ENCODE assay signal across 8 cellular contexts in the genomic region with DNA sequence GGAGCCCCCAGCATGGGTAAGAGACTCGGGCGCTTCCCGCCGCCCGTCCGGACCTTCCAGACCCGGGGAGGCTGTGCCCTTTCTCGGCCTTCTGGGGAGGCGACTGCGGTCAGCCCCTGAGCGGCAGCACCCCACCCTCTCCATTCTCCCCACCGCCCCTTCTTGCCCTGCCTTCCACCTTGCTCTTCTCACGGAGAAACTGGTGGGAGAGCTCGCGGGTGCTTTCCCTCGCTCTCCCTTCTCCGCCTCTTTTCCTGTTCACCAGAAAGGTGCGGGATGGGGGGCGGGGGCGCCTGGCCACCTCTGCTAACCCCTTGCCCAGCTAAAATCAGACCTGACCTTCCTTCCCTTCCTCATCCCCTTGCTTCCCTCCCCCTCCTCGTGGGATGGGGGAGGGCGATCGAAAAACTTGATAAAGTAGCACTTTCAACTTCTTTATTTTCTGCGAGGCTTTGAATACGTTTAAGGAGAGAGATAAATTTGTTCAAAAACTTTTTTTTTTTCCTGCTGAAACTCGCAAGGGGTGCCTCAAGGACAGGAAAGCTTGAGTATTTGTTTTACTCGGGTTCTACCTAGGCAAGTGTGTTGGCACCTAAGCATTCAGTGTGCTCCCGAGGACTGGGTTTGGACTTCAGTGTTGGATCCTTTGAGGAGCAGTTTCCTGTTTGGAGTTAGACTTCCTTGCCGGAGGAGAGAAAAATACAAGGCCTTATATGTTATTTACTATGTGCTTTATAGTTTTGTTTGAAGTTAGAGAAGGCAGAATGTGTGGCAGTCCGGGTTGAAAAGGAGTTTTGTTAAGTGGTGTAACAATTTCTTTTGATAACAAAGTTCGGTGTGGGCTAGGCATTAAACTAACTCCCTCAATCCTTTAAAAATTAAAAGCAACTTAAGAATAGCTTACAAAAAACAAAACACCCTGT. TPM values are rescaled to one million over a fixed set of nuclear protein-coding genes. Genes with fewer than 3 reads are reported as not detected.
DNase-seq lines count a peak whose midpoint lies in the region; ATAC-seq and TF ChIP-seq lines count a peak whose summit lies in the region.

No MANE protein-coding gene starts in this region.

- H3K9ac ChIP-seq in SK-N-SH = peak overlapping the region; percentile 92

- H3K27ac Mint-ChIP-seq in CD14-positive monocyte = peak overlapping the region; percentile 33 to 93 (median 83)
- peak overlapping the region; percentile 97 for H3K27ac Mint-ChIP-seq in endothelial cell (ENCODE audit: unreplicated experiment)

- no peaks in the 10 kb centered on the region for H3K36me3 ChIP-seq in SK-N-SH (replicated peaks in 1 of 2; ENCODE audit: control insufficient read depth in 1 of 2, insufficient read depth in 2 of 2, low read length in 1 of 2)
- no peaks in the 10 kb centered on the region for H3K36me3 ChIP-seq in mucosa of descending colon (ENCODE audit: low read depth)
- no peaks in the 10 kb centered on the region for H3K36me3 ChIP-seq in vagina

- CTCF ChIA-PET in SK-N-SH (lab: Yijun Ruan, JAX) = interaction anchor here (1.0 to 1.9 kb wide), 2 partner anchors 63 to 64 kb away, joined by 3 to 4 read pairs; no protein-coding TSS in a partner anchor

- H3K4me1 Mint-ChIP-seq in CD14-positive monocyte (peaks cover 33% of the 10 kb centered on the region), endothelial cell (ENCODE audit: unreplicated experiment) (peaks cover 31% of the 10 kb centered on the region)

- peaks cover 0 to 2% of the 10 kb centered on the region in 2 donors for H3K36me3 Mint-ChIP-seq in CD14-positive monocyte
- peaks cover 3% of the 10 kb centered on the region for H3K36me3 Mint-ChIP-seq in endothelial cell (ENCODE audit: low read depth, unreplicated experiment)

- DNase-seq in CD14-positive monocyte (ENCODE audit: low spot score) (no peak), SK-N-SH (no peak), endothelial cell (ENCODE audit: low spot score) (peak; percentile 49), mucosa of descending colon (peak in 1 of 3 donors; percentile 57), vagina (ENCODE audit: extremely low spot score in 2 of 2) (no peak)
- no peak for DNase-seq in stimulated activated CD4-positive, alpha-beta T cell treated with anti-CD3 and anti-CD28 coated beads, Interleukin-4, amount 100 ng/mL, for 1 hour

- H3F3A ChIP-seq in SK-N-SH (replicated peaks; ENCODE audit: insufficient read depth) = peaks cover 7% of the 10 kb centered on the region

- TF ChIP-seq POLR2A in vagina (IDR thresholded peaks at IDR 0.05) = no peak

- TF ChIP-seq CTCF in CD14-positive monocyte (IDR thresholded peaks at IDR 0.05) (no peak), SK-N-SH (IDR thresholded peaks at IDR 0.05) (no peak), endothelial cell (IDR thresholded peaks at IDR 0.05; ENCODE audit: unreplicated experiment) (no peak), mucosa of descending colon (IDR thresholded peaks at IDR 0.05) (no peak), vagina (IDR thresholded peaks at IDR 0.05) (no peak)

- H3K9me3 ChIP-seq in SK-N-SH (no peaks in the 10 kb centered on the region; the same call in 1 of the 2 replicates), mucosa of descending colon (no peaks in the 10 kb centered on the region), vagina (no peaks in the 10 kb centered on the region)

- peak overlapping the region; percentile 84 for H3K4me2 ChIP-seq in SK-N-SH

- H4K20me1 ChIP-seq in SK-N-SH (ENCODE audit: insufficient read depth) = peaks cover 34% of the 10 kb centered on the region

- ATAC-seq in GM19025 (IDR thresholded peaks at IDR 0.05; ENCODE audit: low read depth, unreplicated experiment) (peak; percentile 1), HG03378 (IDR thresholded peaks at IDR 0.05; ENCODE audit: unreplicated experiment) (peak; percentile 34), mucosa of descending colon (peak; percentile 50)

- H3K27ac ChIP-seq in SK-N-SH (ENCODE audit: low read depth in 2 of 2, low read length in 1 of 2) (peak overlapping the region; percentile 72 to 94), vagina (peak overlapping the region; percentile 98)

- intact Hi-C loops in CD14-positive monocyte (cut with micrococcal nuclease) = no loop called here
- intact Hi-C loops in mucosa of descending colon (cut with DNase I, micrococcal nuclease) = loop anchor here in 1 of 2 donors (10.0 kb wide), 1 partner anchor 64 kb away; no protein-coding TSS in a partner anchor
- intact Hi-C loops in vagina (cut with DNase I) = no loop called here

- POLR2A ChIA-PET in SK-N-SH (lab: Yijun Ruan, JAX) = no interaction called here

- peak overlapping the region; percentile 99 to 100 for H3K4me3 Mint-ChIP-seq in CD14-positive monocyte
- H3K4me3 Mint-ChIP-seq in endothelial cell (ENCODE audit: unreplicated experiment) = peak overlapping the region; percentile 99

- H3K27me3 ChIP-seq in SK-N-SH (ENCODE audit: insufficient read depth) = no peaks in the 10 kb centered on the region
- H3K27me3 ChIP-seq in vagina = no peaks in the 10 kb centered on the region

- H3K79me2 ChIP-seq in SK-N-SH (ENCODE audit: insufficient read depth) = peaks cover 51% of the 10 kb centered on the region

- TF ChIP-seq RAD21 in SK-N-SH (IDR thresholded peaks at IDR 0.05; ENCODE audit: low read length) = no peak

- WGBS in SK-N-SH (ENCODE audit: low lambda C conversion rate) = 2% methylated on average over 12 of the region's 31 CpGs

- peaks cover 0 to 5% of the 10 kb centered on the region in 2 experiments; a peak in 2 of 4 replicates for H3K4me1 ChIP-seq in SK-N-SH (ENCODE audit: control insufficient read depth in 1 of 2, insufficient read depth in 2 of 2, low read depth in 1 of 2, low read length in 1 of 2)
- peaks cover 19% of the 10 kb centered on the region for H3K4me1 ChIP-seq in mucosa of descending colon (ENCODE audit: low read depth)
- H3K4me1 ChIP-seq in vagina = peaks cover 32% of the 10 kb centered on the region

- peaks cover 3 to 8% (median 4%) of the 10 kb centered on the region in 3 donors for H3K27me3 Mint-ChIP-seq in CD14-positive monocyte (ENCODE audit: low read depth in 3 of 3)
- H3K27me3 Mint-ChIP-seq in endothelial cell (ENCODE audit: unreplicated experiment) = peaks cover 8% of the 10 kb centered on the region

- H3K9me2 ChIP-seq in SK-N-SH = no peaks in the 10 kb centered on the region; the same call in 1 of the 2 replicates

- TF ChIP-seq EP300 in SK-N-SH (IDR thresholded peaks at IDR 0.05; ENCODE audit: borderline replicate concordance in 1 of 2, low read depth in 1 of 2, low read length in 1 of 2) = no peak

- peak overlapping the region; percentile 100 for H2AFZ ChIP-seq in SK-N-SH (ENCODE audit: low read depth)

- H3K9me3 Mint-ChIP-seq in CD14-positive monocyte (peaks cover 0 to 2% (median 0%) of the 10 kb centered on the region in 7 donors), endothelial cell (ENCODE audit: unreplicated experiment) (no peaks in the 10 kb centered on the region)

- H3K4me3 ChIP-seq in SK-N-SH (ENCODE audit: low read depth in 2 of 2, low read length in 1 of 2) (peak overlapping the region; percentile 86 to 92), mucosa of descending colon (peak overlapping the region; percentile 67), vagina (peak overlapping the region; percentile 92)

TF ChIP-seq in SK-N-SH, 30 proteins besides CTCF, POLR2A, EP300 and RAD21:
- no peak for TF ChIP-seq MXI1 (IDR thresholded peaks at IDR 0.05; ENCODE audit: low read depth, low read length)
- TF ChIP-seq GATA2 (CRISPR knock-in tag; IDR thresholded peaks at IDR 0.05) = 0 out of 2 replicates have a peak, but pooled peaks have one; percentile 6
- TF ChIP-seq RXRA (IDR thresholded peaks at IDR 0.05; ENCODE audit: borderline replicate concordance, low read depth) = no peak

RNA-seq across cellular contexts. Expression of a gene that starts 0.9 kb away (rescaled TPM):
- 1 to 10 TPM; 1.5 to 2.4 TPM for polyA plus RNA-seq in CD14-positive monocyte
- 1.6 and 2.3 TPM in 2 replicates for polyA plus RNA-seq in SK-N-SH (2012; rRNA removed)
- polyA plus RNA-seq in SK-N-SH (2012; cell fraction: cytosol; rRNA removed) = 2.7 and 4.1 TPM in 2 replicates
- 1.3 and 2.5 TPM in 2 replicates for polyA plus RNA-seq in SK-N-SH (2012; cell fraction: nucleus; rRNA removed)
- total RNA-seq in endothelial cell (ENCODE audit: unreplicated experiment) = 40.3 TPM
- 100 to 1,000 TPM in 2 of 3 donors, 10 to 100 TPM in 1; 61.7 to 173 (median 104) TPM for total RNA-seq in mucosa of descending colon
- 23.6 TPM for total RNA-seq in vagina
